ENCODE assay signal across 1 cellular context in the genomic region with DNA sequence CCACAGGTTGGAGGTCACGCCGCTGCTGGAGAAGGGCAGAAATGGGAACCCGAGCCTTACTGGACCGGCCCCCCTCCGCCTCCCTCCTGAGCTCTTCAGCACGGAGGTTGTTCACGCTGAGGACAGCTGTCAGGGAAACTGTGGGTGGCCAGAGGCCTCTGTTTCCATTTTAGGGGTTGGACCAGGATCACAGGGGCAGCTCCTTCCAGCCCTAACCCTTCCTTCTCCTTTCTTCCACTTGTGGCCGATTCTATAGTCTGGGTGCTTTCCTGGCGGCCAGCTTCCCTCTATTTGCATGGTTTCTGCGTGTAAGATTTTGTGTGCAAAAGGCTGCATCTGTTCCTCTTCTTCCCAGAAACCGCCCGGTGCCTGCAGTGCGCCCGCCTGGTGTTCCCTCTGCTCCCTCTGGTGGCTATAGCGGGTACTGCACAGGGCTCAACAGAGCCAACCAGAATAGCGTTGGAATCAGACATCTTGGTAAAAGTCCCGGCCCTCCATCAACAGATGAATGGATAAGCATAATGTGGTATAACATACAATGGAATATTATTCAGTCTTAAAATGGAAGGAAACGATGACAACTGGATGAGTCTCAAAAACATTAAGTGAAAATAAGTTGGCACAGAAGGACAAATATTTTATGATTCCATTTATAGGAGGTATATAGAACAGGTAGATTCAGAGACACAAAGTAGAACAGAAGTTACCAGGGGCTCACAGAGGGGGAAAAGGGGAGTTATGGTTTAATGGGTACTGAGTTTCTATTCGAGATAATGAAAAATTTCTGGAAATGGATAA.
A peak's percentile ranks its signal among the peaks of the same experiment; 100 is the strongest.
TF ChIP-seq lines count a peak whose summit lies in the region.

No MANE protein-coding gene starts in this region.

TF ChIP-seq in HepG2, 621 proteins besides CTCF, POLR2A, EP300 and RAD21 (continued from another document):
- TF ChIP-seq, protein P1, sequence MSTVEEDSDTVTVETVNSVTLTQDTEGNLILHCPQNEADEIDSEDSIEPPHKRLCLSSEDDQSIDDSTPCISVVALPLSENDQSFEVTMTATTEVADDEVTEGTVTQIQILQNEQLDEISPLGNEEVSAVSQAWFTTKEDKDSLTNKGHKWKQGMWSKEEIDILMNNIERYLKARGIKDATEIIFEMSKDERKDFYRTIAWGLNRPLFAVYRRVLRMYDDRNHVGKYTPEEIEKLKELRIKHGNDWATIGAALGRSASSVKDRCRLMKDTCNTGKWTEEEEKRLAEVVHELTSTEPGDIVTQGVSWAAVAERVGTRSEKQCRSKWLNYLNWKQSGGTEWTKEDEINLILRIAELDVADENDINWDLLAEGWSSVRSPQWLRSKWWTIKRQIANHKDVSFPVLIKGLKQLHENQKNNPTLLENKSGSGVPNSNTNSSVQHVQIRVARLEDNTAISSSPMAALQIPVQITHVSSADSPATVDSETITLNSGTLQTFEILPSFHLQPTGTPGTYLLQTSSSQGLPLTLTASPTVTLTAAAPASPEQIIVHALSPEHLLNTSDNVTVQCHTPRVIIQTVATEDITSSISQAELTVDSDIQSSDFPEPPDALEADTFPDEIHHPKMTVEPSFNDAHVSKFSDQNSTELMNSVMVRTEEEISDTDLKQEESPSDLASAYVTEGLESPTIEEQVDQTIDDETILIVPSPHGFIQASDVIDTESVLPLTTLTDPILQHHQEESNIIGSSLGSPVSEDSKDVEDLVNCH (CRISPR knock-in tag; IDR thresholded peaks at IDR 0.05): no peak
- TF ChIP-seq ZNF484 (CRISPR knock-in tag; IDR thresholded peaks at IDR 0.05; ENCODE audit: borderline replicate concordance, low read depth) (no peak), ZBTB1 (CRISPR knock-in tag; IDR thresholded peaks at IDR 0.05; ENCODE audit: borderline replicate concordance) (no peak), SMC3 (IDR thresholded peaks at IDR 0.05; ENCODE audit: low read length) (peak; percentile 97), CBX1 (IDR thresholded peaks at IDR 0.05; ENCODE audit: low read depth) (no peak), FOXK2 (IDR thresholded peaks at IDR 0.05) (no peak)
- TF ChIP-seq, protein P2, sequence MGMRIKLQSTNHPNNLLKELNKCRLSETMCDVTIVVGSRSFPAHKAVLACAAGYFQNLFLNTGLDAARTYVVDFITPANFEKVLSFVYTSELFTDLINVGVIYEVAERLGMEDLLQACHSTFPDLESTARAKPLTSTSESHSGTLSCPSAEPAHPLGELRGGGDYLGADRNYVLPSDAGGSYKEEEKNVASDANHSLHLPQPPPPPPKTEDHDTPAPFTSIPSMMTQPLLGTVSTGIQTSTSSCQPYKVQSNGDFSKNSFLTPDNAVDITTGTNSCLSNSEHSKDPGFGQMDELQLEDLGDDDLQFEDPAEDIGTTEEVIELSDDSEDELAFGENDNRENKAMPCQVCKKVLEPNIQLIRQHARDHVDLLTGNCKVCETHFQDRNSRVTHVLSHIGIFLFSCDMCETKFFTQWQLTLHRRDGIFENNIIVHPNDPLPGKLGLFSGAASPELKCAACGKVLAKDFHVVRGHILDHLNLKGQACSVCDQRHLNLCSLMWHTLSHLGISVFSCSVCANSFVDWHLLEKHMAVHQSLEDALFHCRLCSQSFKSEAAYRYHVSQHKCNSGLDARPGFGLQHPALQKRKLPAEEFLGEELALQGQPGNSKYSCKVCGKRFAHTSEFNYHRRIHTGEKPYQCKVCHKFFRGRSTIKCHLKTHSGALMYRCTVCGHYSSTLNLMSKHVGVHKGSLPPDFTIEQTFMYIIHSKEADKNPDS (CRISPR knock-in tag; IDR thresholded peaks at IDR 0.05): no peak
